ENCODE assay signal across 1 cellular context in the genomic region with DNA sequence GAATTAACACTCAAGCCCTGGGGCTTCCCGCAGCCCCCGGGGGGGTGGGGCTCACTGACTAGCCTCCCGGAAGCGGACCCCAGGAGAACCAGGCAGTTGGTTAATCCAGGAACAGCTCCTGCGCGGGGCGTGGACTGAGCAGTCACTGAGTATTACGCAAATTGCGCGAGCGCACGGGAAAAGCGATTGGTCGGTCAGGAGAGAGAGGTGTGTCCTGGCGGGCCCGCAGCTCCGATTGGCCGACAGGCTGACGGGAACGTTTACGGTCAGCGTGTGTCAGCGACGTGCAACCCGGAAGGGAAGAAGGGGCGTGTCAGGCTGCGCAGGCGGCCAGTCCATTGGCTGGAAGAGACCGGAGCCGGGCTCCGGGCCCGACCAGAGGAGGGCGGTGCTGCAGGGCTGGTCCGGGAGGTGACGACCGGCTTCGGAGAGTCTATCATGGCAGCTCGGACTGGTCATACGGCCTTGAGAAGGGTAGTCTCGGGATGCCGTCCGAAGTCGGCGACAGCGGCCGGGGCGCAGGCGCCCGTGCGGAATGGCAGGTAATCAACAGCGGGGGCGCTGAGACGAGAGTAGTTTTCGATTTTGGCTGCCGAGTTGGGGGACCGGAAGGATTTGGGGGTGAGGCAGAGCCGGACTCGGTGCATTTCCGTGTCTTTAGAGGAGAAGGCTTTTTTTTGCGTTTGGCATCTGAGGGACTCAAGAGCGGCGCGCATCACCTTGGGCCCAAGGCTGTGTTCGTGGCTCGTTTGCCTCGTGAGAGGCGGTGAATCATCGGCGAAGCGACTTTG.
A peak's percentile ranks its signal among the peaks of the same experiment; 100 is the strongest.
TF ChIP-seq lines count a peak whose summit lies in the region.

A gene (plus strand): TSS at position 430 of the 791 bp plus-strand sequence. CDS start 9 bp downstream, at position 439.

TF ChIP-seq in WTC11, 78 proteins besides CTCF, POLR2A, EP300 and RAD21 (continued from another document and continues in another):
- TF ChIP-seq, protein P1, sequence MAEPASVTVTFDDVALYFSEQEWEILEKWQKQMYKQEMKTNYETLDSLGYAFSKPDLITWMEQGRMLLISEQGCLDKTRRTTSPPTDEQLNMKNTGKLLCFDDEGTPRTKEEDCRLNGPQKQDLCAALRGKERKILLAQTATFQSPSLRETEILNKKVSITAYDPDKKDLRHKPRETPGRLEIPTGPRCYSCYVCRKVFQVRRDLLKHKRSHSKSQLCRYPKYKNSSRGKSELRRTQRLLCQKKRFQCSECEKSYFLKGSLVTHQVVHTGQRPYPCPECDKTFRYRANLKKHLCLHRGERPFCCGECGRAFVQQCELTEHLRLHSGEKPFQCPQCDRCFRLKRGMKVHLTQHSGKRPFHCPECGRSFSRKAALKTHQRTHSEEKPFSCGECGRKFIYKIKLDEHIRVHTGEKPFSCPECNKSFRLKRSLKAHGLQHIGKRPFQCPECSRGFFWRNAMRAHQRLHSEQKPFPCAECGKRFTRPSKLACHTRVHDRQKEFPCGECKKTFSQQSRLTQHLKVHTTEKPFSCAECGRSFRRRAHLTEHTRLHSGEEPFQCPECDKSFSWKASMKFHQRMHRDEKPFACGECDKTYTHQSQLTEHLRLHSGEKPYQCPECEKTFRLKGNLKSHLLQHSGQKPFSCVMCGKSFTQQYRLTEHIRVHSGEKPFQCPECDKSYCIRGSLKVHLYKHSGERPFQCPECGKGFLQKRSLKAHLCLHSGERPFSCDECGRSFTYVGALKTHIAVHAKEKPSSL (CRISPR knock-in tag; conservative IDR thresholded peaks at IDR 0.05), result no peak
- TF ChIP-seq TEAD1 (CRISPR knock-in tag; IDR thresholded peaks at IDR 0.05) (no peak), NR3C1 (CRISPR knock-in tag; conservative IDR thresholded peaks at IDR 0.05; ENCODE audit: low read depth) (no peak), CBFB (CRISPR knock-in tag; IDR thresholded peaks at IDR 0.05; ENCODE audit: low read depth) (no peak), SP1 (CRISPR knock-in tag; conservative IDR thresholded peaks at IDR 0.05) (peak; percentile 94), SMAD4 (CRISPR knock-in tag; IDR thresholded peaks at IDR 0.05) (no peak), JAZF1 (CRISPR knock-in tag; IDR thresholded peaks at IDR 0.05) (no peak), MYBL2 (CRISPR knock-in tag; IDR thresholded peaks at IDR 0.05) (peak; percentile 51; the same call in 1 of the 2 replicates), JUN (CRISPR knock-in tag; IDR thresholded peaks at IDR 0.05) (no peak), NR1H2 (CRISPR knock-in tag; IDR thresholded peaks at IDR 0.05) (no peak), ZNF138 (CRISPR knock-in tag; conservative IDR thresholded peaks at IDR 0.05) (no peak), GTF2I (CRISPR knock-in tag; conservative IDR thresholded peaks at IDR 0.05) (no peak), ZNF317 (CRISPR knock-in tag; IDR thresholded peaks at IDR 0.05; ENCODE audit: borderline replicate concordance, low read depth) (no peak), ESRRA (CRISPR knock-in tag; IDR thresholded peaks at IDR 0.05; ENCODE audit: borderline replicate concordance) (0 out of 2 replicates have a peak, but pooled peaks have one; percentile 24), TCF7 (CRISPR knock-in tag; IDR thresholded peaks at IDR 0.05; ENCODE audit: low read depth) (no peak), ZNF671 (CRISPR knock-in tag; IDR thresholded peaks at IDR 0.05) (no peak), ATF1 (CRISPR knock-in tag; IDR thresholded peaks at IDR 0.05) (no peak), ETV6 (CRISPR knock-in tag; IDR thresholded peaks at IDR 0.05) (no peak; the same call in 1 of the 2 replicates)
- TF ChIP-seq, protein P2, sequence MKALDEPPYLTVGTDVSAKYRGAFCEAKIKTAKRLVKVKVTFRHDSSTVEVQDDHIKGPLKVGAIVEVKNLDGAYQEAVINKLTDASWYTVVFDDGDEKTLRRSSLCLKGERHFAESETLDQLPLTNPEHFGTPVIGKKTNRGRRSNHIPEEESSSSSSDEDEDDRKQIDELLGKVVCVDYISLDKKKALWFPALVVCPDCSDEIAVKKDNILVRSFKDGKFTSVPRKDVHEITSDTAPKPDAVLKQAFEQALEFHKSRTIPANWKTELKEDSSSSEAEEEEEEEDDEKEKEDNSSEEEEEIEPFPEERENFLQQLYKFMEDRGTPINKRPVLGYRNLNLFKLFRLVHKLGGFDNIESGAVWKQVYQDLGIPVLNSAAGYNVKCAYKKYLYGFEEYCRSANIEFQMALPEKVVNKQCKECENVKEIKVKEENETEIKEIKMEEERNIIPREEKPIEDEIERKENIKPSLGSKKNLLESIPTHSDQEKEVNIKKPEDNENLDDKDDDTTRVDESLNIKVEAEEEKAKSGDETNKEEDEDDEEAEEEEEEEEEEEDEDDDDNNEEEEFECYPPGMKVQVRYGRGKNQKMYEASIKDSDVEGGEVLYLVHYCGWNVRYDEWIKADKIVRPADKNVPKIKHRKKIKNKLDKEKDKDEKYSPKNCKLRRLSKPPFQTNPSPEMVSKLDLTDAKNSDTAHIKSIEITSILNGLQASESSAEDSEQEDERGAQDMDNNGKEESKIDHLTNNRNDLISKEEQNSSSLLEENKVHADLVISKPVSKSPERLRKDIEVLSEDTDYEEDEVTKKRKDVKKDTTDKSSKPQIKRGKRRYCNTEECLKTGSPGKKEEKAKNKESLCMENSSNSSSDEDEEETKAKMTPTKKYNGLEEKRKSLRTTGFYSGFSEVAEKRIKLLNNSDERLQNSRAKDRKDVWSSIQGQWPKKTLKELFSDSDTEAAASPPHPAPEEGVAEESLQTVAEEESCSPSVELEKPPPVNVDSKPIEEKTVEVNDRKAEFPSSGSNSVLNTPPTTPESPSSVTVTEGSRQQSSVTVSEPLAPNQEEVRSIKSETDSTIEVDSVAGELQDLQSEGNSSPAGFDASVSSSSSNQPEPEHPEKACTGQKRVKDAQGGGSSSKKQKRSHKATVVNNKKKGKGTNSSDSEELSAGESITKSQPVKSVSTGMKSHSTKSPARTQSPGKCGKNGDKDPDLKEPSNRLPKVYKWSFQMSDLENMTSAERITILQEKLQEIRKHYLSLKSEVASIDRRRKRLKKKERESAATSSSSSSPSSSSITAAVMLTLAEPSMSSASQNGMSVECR (CRISPR knock-in tag; IDR thresholded peaks at IDR 0.05; ENCODE audit: borderline replicate concordance), result no peak; the same call in 1 of the 2 replicates
- TF ChIP-seq, protein P3, sequence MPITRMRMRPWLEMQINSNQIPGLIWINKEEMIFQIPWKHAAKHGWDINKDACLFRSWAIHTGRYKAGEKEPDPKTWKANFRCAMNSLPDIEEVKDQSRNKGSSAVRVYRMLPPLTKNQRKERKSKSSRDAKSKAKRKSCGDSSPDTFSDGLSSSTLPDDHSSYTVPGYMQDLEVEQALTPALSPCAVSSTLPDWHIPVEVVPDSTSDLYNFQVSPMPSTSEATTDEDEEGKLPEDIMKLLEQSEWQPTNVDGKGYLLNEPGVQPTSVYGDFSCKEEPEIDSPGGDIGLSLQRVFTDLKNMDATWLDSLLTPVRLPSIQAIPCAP (CRISPR knock-in tag; IDR thresholded peaks at IDR 0.05), result no peak
- TF ChIP-seq, protein P4, sequence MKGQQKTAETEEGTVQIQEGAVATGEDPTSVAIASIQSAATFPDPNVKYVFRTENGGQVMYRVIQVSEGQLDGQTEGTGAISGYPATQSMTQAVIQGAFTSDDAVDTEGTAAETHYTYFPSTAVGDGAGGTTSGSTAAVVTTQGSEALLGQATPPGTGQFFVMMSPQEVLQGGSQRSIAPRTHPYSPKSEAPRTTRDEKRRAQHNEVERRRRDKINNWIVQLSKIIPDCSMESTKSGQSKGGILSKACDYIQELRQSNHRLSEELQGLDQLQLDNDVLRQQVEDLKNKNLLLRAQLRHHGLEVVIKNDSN (CRISPR knock-in tag; IDR thresholded peaks at IDR 0.05), result no peak
- TF ChIP-seq, protein P5, sequence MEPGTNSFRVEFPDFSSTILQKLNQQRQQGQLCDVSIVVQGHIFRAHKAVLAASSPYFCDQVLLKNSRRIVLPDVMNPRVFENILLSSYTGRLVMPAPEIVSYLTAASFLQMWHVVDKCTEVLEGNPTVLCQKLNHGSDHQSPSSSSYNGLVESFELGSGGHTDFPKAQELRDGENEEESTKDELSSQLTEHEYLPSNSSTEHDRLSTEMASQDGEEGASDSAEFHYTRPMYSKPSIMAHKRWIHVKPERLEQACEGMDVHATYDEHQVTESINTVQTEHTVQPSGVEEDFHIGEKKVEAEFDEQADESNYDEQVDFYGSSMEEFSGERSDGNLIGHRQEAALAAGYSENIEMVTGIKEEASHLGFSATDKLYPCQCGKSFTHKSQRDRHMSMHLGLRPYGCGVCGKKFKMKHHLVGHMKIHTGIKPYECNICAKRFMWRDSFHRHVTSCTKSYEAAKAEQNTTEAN (CRISPR knock-in tag; IDR thresholded peaks at IDR 0.05), result 0 out of 2 replicates have a peak, but pooled peaks have one; percentile 36
- TF ChIP-seq, protein P6, sequence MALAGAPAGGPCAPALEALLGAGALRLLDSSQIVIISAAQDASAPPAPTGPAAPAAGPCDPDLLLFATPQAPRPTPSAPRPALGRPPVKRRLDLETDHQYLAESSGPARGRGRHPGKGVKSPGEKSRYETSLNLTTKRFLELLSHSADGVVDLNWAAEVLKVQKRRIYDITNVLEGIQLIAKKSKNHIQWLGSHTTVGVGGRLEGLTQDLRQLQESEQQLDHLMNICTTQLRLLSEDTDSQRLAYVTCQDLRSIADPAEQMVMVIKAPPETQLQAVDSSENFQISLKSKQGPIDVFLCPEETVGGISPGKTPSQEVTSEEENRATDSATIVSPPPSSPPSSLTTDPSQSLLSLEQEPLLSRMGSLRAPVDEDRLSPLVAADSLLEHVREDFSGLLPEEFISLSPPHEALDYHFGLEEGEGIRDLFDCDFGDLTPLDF (CRISPR knock-in tag; IDR thresholded peaks at IDR 0.05), result 0 out of 2 replicates have a peak, but pooled peaks have one; percentile 26
- TF ChIP-seq, protein P7, sequence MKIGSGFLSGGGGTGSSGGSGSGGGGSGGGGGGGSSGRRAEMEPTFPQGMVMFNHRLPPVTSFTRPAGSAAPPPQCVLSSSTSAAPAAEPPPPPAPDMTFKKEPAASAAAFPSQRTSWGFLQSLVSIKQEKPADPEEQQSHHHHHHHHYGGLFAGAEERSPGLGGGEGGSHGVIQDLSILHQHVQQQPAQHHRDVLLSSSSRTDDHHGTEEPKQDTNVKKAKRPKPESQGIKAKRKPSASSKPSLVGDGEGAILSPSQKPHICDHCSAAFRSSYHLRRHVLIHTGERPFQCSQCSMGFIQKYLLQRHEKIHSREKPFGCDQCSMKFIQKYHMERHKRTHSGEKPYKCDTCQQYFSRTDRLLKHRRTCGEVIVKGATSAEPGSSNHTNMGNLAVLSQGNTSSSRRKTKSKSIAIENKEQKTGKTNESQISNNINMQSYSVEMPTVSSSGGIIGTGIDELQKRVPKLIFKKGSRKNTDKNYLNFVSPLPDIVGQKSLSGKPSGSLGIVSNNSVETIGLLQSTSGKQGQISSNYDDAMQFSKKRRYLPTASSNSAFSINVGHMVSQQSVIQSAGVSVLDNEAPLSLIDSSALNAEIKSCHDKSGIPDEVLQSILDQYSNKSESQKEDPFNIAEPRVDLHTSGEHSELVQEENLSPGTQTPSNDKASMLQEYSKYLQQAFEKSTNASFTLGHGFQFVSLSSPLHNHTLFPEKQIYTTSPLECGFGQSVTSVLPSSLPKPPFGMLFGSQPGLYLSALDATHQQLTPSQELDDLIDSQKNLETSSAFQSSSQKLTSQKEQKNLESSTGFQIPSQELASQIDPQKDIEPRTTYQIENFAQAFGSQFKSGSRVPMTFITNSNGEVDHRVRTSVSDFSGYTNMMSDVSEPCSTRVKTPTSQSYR (CRISPR knock-in tag; IDR thresholded peaks at IDR 0.05), result no peak
- TF ChIP-seq, protein P8, sequence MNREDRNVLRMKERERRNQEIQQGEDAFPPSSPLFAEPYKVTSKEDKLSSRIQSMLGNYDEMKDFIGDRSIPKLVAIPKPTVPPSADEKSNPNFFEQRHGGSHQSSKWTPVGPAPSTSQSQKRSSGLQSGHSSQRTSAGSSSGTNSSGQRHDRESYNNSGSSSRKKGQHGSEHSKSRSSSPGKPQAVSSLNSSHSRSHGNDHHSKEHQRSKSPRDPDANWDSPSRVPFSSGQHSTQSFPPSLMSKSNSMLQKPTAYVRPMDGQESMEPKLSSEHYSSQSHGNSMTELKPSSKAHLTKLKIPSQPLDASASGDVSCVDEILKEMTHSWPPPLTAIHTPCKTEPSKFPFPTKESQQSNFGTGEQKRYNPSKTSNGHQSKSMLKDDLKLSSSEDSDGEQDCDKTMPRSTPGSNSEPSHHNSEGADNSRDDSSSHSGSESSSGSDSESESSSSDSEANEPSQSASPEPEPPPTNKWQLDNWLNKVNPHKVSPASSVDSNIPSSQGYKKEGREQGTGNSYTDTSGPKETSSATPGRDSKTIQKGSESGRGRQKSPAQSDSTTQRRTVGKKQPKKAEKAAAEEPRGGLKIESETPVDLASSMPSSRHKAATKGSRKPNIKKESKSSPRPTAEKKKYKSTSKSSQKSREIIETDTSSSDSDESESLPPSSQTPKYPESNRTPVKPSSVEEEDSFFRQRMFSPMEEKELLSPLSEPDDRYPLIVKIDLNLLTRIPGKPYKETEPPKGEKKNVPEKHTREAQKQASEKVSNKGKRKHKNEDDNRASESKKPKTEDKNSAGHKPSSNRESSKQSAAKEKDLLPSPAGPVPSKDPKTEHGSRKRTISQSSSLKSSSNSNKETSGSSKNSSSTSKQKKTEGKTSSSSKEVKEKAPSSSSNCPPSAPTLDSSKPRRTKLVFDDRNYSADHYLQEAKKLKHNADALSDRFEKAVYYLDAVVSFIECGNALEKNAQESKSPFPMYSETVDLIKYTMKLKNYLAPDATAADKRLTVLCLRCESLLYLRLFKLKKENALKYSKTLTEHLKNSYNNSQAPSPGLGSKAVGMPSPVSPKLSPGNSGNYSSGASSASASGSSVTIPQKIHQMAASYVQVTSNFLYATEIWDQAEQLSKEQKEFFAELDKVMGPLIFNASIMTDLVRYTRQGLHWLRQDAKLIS (CRISPR knock-in tag; IDR thresholded peaks at IDR 0.05; ENCODE audit: borderline replicate concordance), result no peak
- TF ChIP-seq, protein P9, sequence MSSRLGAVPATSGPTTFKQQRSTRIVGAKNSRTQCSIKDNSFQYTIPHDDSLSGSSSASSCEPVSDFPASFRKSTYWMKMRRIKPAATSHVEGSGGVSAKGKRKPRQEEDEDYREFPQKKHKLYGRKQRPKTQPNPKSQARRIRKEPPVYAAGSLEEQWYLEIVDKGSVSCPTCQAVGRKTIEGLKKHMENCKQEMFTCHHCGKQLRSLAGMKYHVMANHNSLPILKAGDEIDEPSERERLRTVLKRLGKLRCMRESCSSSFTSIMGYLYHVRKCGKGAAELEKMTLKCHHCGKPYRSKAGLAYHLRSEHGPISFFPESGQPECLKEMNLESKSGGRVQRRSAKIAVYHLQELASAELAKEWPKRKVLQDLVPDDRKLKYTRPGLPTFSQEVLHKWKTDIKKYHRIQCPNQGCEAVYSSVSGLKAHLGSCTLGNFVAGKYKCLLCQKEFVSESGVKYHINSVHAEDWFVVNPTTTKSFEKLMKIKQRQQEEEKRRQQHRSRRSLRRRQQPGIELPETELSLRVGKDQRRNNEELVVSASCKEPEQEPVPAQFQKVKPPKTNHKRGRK (CRISPR knock-in tag; IDR thresholded peaks at IDR 0.05; ENCODE audit: borderline replicate concordance), result no peak
- TF ChIP-seq, protein P10, sequence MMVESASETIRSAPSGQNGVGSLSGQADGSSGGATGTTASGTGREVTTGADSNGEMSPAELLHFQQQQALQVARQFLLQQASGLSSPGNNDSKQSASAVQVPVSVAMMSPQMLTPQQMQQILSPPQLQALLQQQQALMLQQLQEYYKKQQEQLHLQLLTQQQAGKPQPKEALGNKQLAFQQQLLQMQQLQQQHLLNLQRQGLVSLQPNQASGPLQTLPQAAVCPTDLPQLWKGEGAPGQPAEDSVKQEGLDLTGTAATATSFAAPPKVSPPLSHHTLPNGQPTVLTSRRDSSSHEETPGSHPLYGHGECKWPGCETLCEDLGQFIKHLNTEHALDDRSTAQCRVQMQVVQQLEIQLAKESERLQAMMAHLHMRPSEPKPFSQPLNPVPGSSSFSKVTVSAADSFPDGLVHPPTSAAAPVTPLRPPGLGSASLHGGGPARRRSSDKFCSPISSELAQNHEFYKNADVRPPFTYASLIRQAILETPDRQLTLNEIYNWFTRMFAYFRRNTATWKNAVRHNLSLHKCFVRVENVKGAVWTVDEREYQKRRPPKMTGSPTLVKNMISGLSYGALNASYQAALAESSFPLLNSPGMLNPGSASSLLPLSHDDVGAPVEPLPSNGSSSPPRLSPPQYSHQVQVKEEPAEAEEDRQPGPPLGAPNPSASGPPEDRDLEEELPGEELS (CRISPR knock-in tag; IDR thresholded peaks at IDR 0.05), result no peak
